In the genomic region with DNA sequence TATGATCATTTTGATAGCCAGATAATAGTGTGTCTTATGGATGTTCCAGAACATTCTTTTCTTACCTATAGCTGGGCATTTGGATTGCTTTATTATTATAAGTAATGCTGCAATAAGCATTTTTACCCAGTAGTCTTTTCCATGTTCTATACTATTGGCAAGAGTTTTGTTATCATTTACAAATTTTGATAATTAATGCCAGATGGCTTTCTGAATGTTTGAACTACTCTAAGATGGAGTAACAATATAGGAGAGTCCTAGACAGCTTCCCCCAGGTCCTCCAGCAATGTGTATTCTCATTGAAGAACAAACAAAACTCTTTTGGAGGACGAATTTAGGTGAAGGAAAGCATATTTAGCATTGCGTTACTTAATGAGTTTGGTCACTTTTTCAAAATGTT, we compare ENCODE assay signal across 7 cellular contexts.
"Had no signal": no experiment of that assay in that cellular context is flagged by ENCODE, and none has a peak within 500 bp of the region (broad histone marks: within the 10 kb centered on the region; RNA-seq: fewer than 3 reads in every experiment).

No MANE protein-coding gene starts in this region.

- H3K27ac Mint-ChIP-seq: T-helper 1 cell treated with Interleukin-12 subunit alpha and Interleukin-12 subunit beta and Interleukin-4 antibody, amounts not matched to agents 30 μg/mL and 1 μg/mL, for 36 hours; type B pancreatic cell; WTC11 had no signal

- H3K4me3 Mint-ChIP-seq: T-helper 1 cell treated with Interleukin-12 subunit alpha and Interleukin-12 subunit beta and Interleukin-4 antibody, amounts not matched to agents 30 μg/mL and 1 μg/mL, for 36 hours; type B pancreatic cell; WTC11 had no signal

- H3K27me3 Mint-ChIP-seq: type B pancreatic cell had no signal

- H3K4me1 ChIP-seq: psoas muscle, suprapubic skin had no signal

- DNase-seq: psoas muscle had no signal

- H3K4me3 ChIP-seq: lung, psoas muscle, sigmoid colon, suprapubic skin had no signal

- H3K9me3 Mint-ChIP-seq: T-helper 1 cell treated with Interleukin-12 subunit alpha and Interleukin-12 subunit beta and Interleukin-4 antibody, amounts not matched to agents 30 μg/mL and 1 μg/mL, for 36 hours; type B pancreatic cell; WTC11 had no signal

- H3K27me3 ChIP-seq: sigmoid colon, suprapubic skin had no signal

- H3K9me3 ChIP-seq: psoas muscle, sigmoid colon, suprapubic skin had no signal
